Comparison of ENCODE assay signal across 21 cellular contexts in genomic region chr2:226183550-226183949, GRCh38.
A peak's percentile ranks its signal among the peaks of the same experiment; 100 is the strongest.
DNase-seq lines count a peak whose midpoint lies in the region; ATAC-seq, FAIRE-seq and TF ChIP-seq lines count a peak whose summit lies in the region.
"Had no signal": no experiment of that assay in that cellular context is flagged by ENCODE, and none has a peak within 500 bp of the region (broad histone marks: within the 10 kb centered on the region; RNA-seq: fewer than 3 reads in every experiment).

No MANE protein-coding gene starts in this region.

- DNase-seq in A673 (ENCODE audit: low spot score), result no peak
- DNase-seq in HFFc6, result no peak
- DNase-seq in adipocyte (ENCODE audit: low read depth), result peak; percentile 7
- DNase-seq in fibroblast of villous mesenchyme (ENCODE audit: low read depth), result peak; percentile 23
- no peak for DNase-seq in AG20443 (ENCODE audit: low spot score)
- DNase-seq in stimulated activated CD4-positive, alpha-beta T cell treated with anti-CD3 and anti-CD28 coated beads, Interleukin-12 subunit alpha, Interleukin-12 subunit beta, amount 100 ng/mL, for 4 hours, result no peak
- no peak for DNase-seq in urothelium cell line (ENCODE audit: low spot score)
- DNase-seq: C1 segment of cervical spinal cord, DND-41, GM23248, HCEC 1CT, KBM-7, MV-4-11, NCI-H1694 treated with DMSO at 0.1 percent for 48 hours, NCI-H510A, NCI-H748 treated with DMSO at 0.1 percent for 48 hours, RPMI8226, SIG-M5 had no signal

- CTCF ChIA-PET in A673 (lab: Charles Lee), result no interaction called here

- intact Hi-C loops in A673 (cut with micrococcal nuclease; ENCODE audit: unreplicated experiment), result no loop called here

- H3K9me3 ChIP-seq in A673 (ENCODE audit: low read depth, low read length, poor library complexity, severe bottlenecking), result no peaks in the 10 kb centered on the region
- H3K9me3 ChIP-seq in adipocyte (ENCODE audit: control insufficient read depth, low read length), result peaks cover 35% of the 10 kb centered on the region

- H3K27ac Mint-ChIP-seq in HFFc6, result peak overlapping the region; percentile 94

- H3K4me1 Mint-ChIP-seq in HFFc6 (ENCODE audit: low read depth), result peaks cover 79% of the 10 kb centered on the region

- H3K36me3 Mint-ChIP-seq in HFFc6 (ENCODE audit: low read depth), result peaks cover 46% of the 10 kb centered on the region

- POLR2A ChIA-PET in A673 (lab: Charles Lee; ENCODE audit: low non-redundant PET), result interaction anchor here (0.7 kb wide), 2 partner anchors 288 to 612 kb away, joined by 3 to 4 read pairs; no protein-coding TSS in a partner anchor

- H3K27ac ChIP-seq in A673 (ENCODE audit: low read depth, low read length, poor library complexity, severe bottlenecking), result peak overlapping the region; percentile 84
- H3K27ac ChIP-seq: GM23248 had no signal

- H3K9ac ChIP-seq in adipocyte (ENCODE audit: low read length), result no peak overlapping the region
- H3K9ac ChIP-seq: GM23248 had no signal

- H3K4me1 ChIP-seq in A673 (ENCODE audit: insufficient read depth, low read length, poor library complexity, severe bottlenecking), result peaks cover 40% of the 10 kb centered on the region
- peaks cover 29% of the 10 kb centered on the region for H3K4me1 ChIP-seq in adipocyte (ENCODE audit: control insufficient read depth, insufficient read depth, low read length)

- ATAC-seq in GM21529 (IDR thresholded peaks at IDR 0.05; ENCODE audit: unreplicated experiment), result no peak

- peak overlapping the region; percentile 87; the same call in 1 of the 2 replicates for H3K4me3 Mint-ChIP-seq in HFFc6

- peaks cover 46% of the 10 kb centered on the region for H3K9me3 Mint-ChIP-seq in HFFc6

- TF ChIP-seq CTCF in A673 (conservative IDR thresholded peaks at IDR 0.05; ENCODE audit: low read depth, low read length) (no peak), HFFc6 (IDR thresholded peaks at IDR 0.05) (no peak), fibroblast of villous mesenchyme (IDR thresholded peaks at IDR 0.05; ENCODE audit: insufficient read depth, low read depth, low read length) (no peak)

- no peaks in the 10 kb centered on the region for H3K27me3 Mint-ChIP-seq in HFFc6 (ENCODE audit: insufficient read depth)

- no TSS peak for BruUV-seq in A673 (replicated peaks; lab: Mats Ljungman, UMichigan)

- H3K27me3 ChIP-seq in A673 (replicated peaks; ENCODE audit: insufficient read depth, low read depth, low read length, poor library complexity) (no peaks in the 10 kb centered on the region), adipocyte (replicated peaks; ENCODE audit: control insufficient read depth, insufficient read depth, low read length) (no peaks in the 10 kb centered on the region)

- H3K4me3 ChIP-seq in A673 (ENCODE audit: low read depth, low read length, poor library complexity, severe bottlenecking), result no peak overlapping the region
- no peak overlapping the region for H3K4me3 ChIP-seq in adipocyte (ENCODE audit: low read length)
- H3K4me3 ChIP-seq in fibroblast of villous mesenchyme (ENCODE audit: low read depth, low read length), result no peak overlapping the region
- H3K4me3 ChIP-seq: GM23248 had no signal

- FAIRE-seq in urothelium cell line (lab: Jason Lieb, UNC), result no peak
- FAIRE-seq: D721Med, G401.6 had no signal

- H3K36me3 ChIP-seq in A673 (ENCODE audit: insufficient read depth, low read length, poor library complexity, severe bottlenecking) (no peaks in the 10 kb centered on the region), adipocyte (ENCODE audit: control insufficient read depth, insufficient read depth, low read length, severe bottlenecking) (no peaks in the 10 kb centered on the region)

Comparison
In these comparisons a context has a peak if more than half of its experiments do, and no peak if none do; other contexts are left out.
1. DNase-seq: peak in adipocyte (single experiment) and fibroblast of villous mesenchyme (single experiment); none in A673 (single experiment), HFFc6 (single experiment), AG20443 (single experiment), stimulated activated CD4-positive, alpha-beta T cell treated with anti-CD3 and anti-CD28 coated beads, Interleukin-12 subunit alpha, Interleukin-12 subunit beta, amount 100 ng/mL, for 4 hours (single experiment) and urothelium cell line (single experiment).